Comparison of ENCODE assay signal across 1 cellular context in genomic region chr12:50599366-50600095, GRCh38.
TF ChIP-seq lines count a peak whose summit lies in the region.

No MANE protein-coding gene starts in this region.

TF ChIP-seq in HCT116, 20 proteins besides CTCF, POLR2A, EP300 and RAD21 (continued from another document):
- TF ChIP-seq, protein P1, sequence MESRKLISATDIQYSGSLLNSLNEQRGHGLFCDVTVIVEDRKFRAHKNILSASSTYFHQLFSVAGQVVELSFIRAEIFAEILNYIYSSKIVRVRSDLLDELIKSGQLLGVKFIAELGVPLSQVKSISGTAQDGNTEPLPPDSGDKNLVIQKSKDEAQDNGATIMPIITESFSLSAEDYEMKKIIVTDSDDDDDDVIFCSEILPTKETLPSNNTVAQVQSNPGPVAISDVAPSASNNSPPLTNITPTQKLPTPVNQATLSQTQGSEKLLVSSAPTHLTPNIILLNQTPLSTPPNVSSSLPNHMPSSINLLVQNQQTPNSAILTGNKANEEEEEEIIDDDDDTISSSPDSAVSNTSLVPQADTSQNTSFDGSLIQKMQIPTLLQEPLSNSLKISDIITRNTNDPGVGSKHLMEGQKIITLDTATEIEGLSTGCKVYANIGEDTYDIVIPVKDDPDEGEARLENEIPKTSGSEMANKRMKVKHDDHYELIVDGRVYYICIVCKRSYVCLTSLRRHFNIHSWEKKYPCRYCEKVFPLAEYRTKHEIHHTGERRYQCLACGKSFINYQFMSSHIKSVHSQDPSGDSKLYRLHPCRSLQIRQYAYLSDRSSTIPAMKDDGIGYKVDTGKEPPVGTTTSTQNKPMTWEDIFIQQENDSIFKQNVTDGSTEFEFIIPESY (IDR thresholded peaks at IDR 0.05; ENCODE audit: extremely low read depth, insufficient replicate concordance, low read length): no peak
- TF ChIP-seq SIN3A (IDR thresholded peaks at IDR 0.05; ENCODE audit: low read depth) (no peak), JUND (IDR thresholded peaks at IDR 0.05) (no peak)
